ENCODE assay signal across 1 cellular context in the genomic region with DNA sequence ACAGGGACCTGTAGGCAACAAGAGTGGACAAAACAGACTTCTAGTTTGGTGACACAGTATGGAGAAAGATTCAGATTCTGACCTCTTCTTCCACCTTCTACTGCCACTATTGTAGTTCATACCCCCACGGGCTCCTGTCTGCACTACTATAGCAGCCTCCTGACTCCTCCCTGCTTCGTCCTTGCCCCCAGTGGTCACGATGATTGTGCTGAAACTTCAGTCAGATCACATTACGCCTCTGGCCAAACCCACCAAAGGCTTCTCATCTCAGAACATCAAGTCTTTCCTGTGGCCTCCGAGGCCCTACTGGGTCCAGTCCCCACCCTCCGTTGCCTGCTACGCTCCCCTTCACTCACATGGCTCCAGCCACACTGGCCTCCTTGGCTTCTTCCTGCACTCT.
TF ChIP-seq lines count a peak whose summit lies in the region.

No MANE protein-coding gene starts in this region.

TF ChIP-seq in GM23338, 12 proteins besides CTCF, POLR2A, EP300 and RAD21 (continued from another document):
- TF ChIP-seq, protein P1, sequence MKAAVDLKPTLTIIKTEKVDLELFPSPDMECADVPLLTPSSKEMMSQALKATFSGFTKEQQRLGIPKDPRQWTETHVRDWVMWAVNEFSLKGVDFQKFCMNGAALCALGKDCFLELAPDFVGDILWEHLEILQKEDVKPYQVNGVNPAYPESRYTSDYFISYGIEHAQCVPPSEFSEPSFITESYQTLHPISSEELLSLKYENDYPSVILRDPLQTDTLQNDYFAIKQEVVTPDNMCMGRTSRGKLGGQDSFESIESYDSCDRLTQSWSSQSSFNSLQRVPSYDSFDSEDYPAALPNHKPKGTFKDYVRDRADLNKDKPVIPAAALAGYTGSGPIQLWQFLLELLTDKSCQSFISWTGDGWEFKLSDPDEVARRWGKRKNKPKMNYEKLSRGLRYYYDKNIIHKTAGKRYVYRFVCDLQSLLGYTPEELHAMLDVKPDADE (IDR thresholded peaks at IDR 0.05) = no peak
- no peak for TF ChIP-seq EZH2 (IDR thresholded peaks at IDR 0.05; ENCODE audit: low read depth, unreplicated experiment)
